Comparison of ENCODE assay signal across 2 cellular contexts in the genomic region with DNA sequence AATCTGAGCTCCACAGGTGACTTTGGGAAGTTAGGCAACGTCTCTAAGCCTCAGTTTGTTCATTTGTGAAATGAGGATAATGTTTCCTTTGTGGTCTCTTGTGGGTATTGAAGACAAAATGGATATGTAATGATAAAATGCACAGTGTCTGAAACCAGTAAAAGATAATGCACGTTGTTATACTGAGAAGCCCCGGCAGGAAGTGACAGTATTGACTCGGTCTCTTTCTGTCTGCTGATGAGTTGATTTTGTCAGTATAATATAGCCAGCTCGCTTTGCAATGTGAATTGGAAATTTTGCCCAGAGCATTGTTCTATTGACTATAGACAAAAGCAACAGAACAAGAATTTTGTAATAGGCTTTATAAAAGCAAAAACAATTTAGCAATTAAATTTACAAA.
TF ChIP-seq lines count a peak whose summit lies in the region.

No MANE protein-coding gene starts in this region.

TF ChIP-seq in HCT116, 20 proteins besides CTCF, POLR2A, EP300 and RAD21:
- TF ChIP-seq EZH2 (IDR thresholded peaks at IDR 0.05) (no peak), YY1 (IDR thresholded peaks at IDR 0.05; ENCODE audit: extremely low read depth, insufficient replicate concordance, low read depth, low read length) (no peak), ZFX (IDR thresholded peaks at IDR 0.05) (no peak), ZNF274 (IDR thresholded peaks at IDR 0.05; ENCODE audit: low read depth, low read length) (no peak), CEBPB (IDR thresholded peaks at IDR 0.05; ENCODE audit: low read depth) (no peak), SIN3A (IDR thresholded peaks at IDR 0.05; ENCODE audit: low read depth) (no peak), EGR1 (IDR thresholded peaks at IDR 0.05; ENCODE audit: low read depth) (no peak), JUND (IDR thresholded peaks at IDR 0.05) (no peak), ATF3 (IDR thresholded peaks at IDR 0.05) (no peak), CBX3 (IDR thresholded peaks at IDR 0.05; ENCODE audit: low read depth) (no peak), FOSL1 (IDR thresholded peaks at IDR 0.05; ENCODE audit: low read depth) (no peak), MAX (IDR thresholded peaks at IDR 0.05) (no peak), ELF1 (IDR thresholded peaks at IDR 0.05; ENCODE audit: borderline replicate concordance, low read depth) (no peak), SRF (IDR thresholded peaks at IDR 0.05; ENCODE audit: low read depth) (no peak), EZH2phosphoT487 (IDR thresholded peaks at IDR 0.05; ENCODE audit: borderline replicate concordance) (no peak)
- TF ChIP-seq, protein P1, sequence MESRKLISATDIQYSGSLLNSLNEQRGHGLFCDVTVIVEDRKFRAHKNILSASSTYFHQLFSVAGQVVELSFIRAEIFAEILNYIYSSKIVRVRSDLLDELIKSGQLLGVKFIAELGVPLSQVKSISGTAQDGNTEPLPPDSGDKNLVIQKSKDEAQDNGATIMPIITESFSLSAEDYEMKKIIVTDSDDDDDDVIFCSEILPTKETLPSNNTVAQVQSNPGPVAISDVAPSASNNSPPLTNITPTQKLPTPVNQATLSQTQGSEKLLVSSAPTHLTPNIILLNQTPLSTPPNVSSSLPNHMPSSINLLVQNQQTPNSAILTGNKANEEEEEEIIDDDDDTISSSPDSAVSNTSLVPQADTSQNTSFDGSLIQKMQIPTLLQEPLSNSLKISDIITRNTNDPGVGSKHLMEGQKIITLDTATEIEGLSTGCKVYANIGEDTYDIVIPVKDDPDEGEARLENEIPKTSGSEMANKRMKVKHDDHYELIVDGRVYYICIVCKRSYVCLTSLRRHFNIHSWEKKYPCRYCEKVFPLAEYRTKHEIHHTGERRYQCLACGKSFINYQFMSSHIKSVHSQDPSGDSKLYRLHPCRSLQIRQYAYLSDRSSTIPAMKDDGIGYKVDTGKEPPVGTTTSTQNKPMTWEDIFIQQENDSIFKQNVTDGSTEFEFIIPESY (IDR thresholded peaks at IDR 0.05; ENCODE audit: extremely low read depth, insufficient replicate concordance, low read length): no peak
- TF ChIP-seq, protein P2, sequence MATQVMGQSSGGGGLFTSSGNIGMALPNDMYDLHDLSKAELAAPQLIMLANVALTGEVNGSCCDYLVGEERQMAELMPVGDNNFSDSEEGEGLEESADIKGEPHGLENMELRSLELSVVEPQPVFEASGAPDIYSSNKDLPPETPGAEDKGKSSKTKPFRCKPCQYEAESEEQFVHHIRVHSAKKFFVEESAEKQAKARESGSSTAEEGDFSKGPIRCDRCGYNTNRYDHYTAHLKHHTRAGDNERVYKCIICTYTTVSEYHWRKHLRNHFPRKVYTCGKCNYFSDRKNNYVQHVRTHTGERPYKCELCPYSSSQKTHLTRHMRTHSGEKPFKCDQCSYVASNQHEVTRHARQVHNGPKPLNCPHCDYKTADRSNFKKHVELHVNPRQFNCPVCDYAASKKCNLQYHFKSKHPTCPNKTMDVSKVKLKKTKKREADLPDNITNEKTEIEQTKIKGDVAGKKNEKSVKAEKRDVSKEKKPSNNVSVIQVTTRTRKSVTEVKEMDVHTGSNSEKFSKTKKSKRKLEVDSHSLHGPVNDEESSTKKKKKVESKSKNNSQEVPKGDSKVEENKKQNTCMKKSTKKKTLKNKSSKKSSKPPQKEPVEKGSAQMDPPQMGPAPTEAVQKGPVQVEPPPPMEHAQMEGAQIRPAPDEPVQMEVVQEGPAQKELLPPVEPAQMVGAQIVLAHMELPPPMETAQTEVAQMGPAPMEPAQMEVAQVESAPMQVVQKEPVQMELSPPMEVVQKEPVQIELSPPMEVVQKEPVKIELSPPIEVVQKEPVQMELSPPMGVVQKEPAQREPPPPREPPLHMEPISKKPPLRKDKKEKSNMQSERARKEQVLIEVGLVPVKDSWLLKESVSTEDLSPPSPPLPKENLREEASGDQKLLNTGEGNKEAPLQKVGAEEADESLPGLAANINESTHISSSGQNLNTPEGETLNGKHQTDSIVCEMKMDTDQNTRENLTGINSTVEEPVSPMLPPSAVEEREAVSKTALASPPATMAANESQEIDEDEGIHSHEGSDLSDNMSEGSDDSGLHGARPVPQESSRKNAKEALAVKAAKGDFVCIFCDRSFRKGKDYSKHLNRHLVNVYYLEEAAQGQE (IDR thresholded peaks at IDR 0.05; ENCODE audit: low read depth): no peak

TF ChIP-seq in H1, 55 proteins besides CTCF, POLR2A, EP300 and RAD21:
- no peak for TF ChIP-seq CBX8 (IDR thresholded peaks at IDR 0.05; ENCODE audit: borderline replicate concordance, low read depth, low read length)
- no peak for TF ChIP-seq SIX5 (IDR thresholded peaks at IDR 0.05; ENCODE audit: low read depth, low read length)
- no peak for TF ChIP-seq SRF (IDR thresholded peaks at IDR 0.05; ENCODE audit: low read depth, low read length)
- no peak for TF ChIP-seq KDM4A (IDR thresholded peaks at IDR 0.05; ENCODE audit: low read depth, low read length, severe bottlenecking)
- TF ChIP-seq RXRA (IDR thresholded peaks at IDR 0.05; ENCODE audit: insufficient read depth, low read depth, low read length): no peak
- TF ChIP-seq ATF3 (IDR thresholded peaks at IDR 0.05; ENCODE audit: insufficient read depth, low read depth, low read length): no peak
- TF ChIP-seq GABPA (IDR thresholded peaks at IDR 0.05; ENCODE audit: borderline replicate concordance, insufficient read depth, low read length): no peak
- TF ChIP-seq SAP30 (IDR thresholded peaks at IDR 0.05; ENCODE audit: insufficient read depth, insufficient replicate concordance, low read length): no peak
- no peak for TF ChIP-seq ASH2L (IDR thresholded peaks at IDR 0.05; ENCODE audit: low read length)
- TF ChIP-seq SIN3A (conservative IDR thresholded peaks at IDR 0.05 in 1 of 2, IDR thresholded peaks at IDR 0.05 in 1 of 2; ENCODE audit: low read depth in 1 of 2, low read length in 2 of 2): no peak
- no peak for TF ChIP-seq RFX5 (IDR thresholded peaks at IDR 0.05; ENCODE audit: borderline replicate concordance, low read depth, low read length)
- no peak for TF ChIP-seq KDM1A (IDR thresholded peaks at IDR 0.05; ENCODE audit: borderline replicate concordance, low read length)
- TF ChIP-seq POLR2AphosphoS5 (IDR thresholded peaks at IDR 0.05; ENCODE audit: low read depth, low read length): no peak
- no peak for TF ChIP-seq KDM5A (IDR thresholded peaks at IDR 0.05; ENCODE audit: low read length)
- TF ChIP-seq HDAC6 (IDR thresholded peaks at IDR 0.05; ENCODE audit: low read depth, low read length): no peak
- TF ChIP-seq EZH2 (IDR thresholded peaks at IDR 0.05; ENCODE audit: low read depth, low read length, severe bottlenecking): no peak
- TF ChIP-seq TAF1 (IDR thresholded peaks at IDR 0.05; ENCODE audit: low read depth, low read length): no peak
